ENCODE assay signal across 8 cellular contexts in the genomic region with DNA sequence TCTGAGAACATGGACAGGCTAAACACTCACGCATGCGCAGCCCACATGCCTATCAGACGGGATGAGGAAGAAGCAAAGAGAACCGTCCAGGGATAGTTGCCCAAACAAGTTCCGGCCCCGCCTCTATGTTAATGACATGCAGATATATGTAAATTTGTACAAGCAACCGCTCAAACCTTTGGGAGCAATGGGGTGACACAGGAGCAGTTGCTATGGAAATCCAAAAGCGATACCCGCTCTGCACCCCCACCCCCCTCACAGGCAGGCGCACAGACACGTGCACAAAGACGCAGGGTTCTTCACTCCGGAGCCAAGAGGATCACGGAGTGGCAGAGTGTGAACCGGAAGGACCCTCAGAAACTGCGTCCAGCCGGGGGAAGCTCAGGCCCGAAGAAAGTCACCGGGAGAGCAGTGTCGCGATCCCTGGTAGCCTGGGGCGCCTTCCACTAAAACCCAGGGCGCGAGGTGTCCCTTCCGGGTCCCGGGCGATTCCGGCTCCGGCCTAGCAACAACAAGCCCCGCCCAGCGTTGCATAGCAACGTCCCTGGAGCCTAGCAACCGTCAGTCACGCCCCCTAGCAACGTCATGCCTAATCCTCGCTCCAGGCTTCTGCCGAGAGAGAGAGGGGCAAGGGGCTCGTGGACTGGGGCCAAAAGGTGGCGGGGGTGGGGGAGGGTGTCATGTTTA. TPM values are rescaled to one million over a fixed set of nuclear protein-coding genes. Genes with fewer than 3 reads are reported as not detected.
A peak's percentile ranks its signal among the peaks of the same experiment; 100 is the strongest.
DNase-seq lines count a peak whose midpoint lies in the region; ATAC-seq and TF ChIP-seq lines count a peak whose summit lies in the region.

No MANE protein-coding gene starts in this region.

- peak; percentile 64 to 66 for ATAC-seq in CD4-positive, CD25-positive, alpha-beta regulatory T cell (ENCODE audit: low read depth in 2 of 2)
- peak; percentile 70 for ATAC-seq in GM19455 (IDR thresholded peaks at IDR 0.05; ENCODE audit: unreplicated experiment)
- peak; percentile 88 for ATAC-seq in Panc1

- H3K4me3 ChIP-seq in CD4-positive, CD25-positive, alpha-beta regulatory T cell (ENCODE audit: low read depth, low read length): peak overlapping the region; percentile 83
- H3K4me3 ChIP-seq in Panc1 (ENCODE audit: low read depth in 2 of 2, low read length in 2 of 2): peak overlapping the region; percentile 53 to 88
- H3K4me3 ChIP-seq in esophagus squamous epithelium: peak overlapping the region; percentile 41 to 80 (median 60)

- CTCF ChIA-PET in Panc1 (lab: Charles Lee): interaction anchor here (1.0 to 1.9 kb wide), 14 partner anchors 25 to 239 kb away, joined by 3 to 24 read pairs (median 6); no protein-coding TSS in a partner anchor

- intact Hi-C loops in Panc1 (cut with micrococcal nuclease; ENCODE audit: unreplicated experiment): loop anchor here (10.0 kb wide), 1 partner anchor 223 kb away; no protein-coding TSS in a partner anchor
- intact Hi-C loops in esophagus squamous epithelium (cut with DNase I): no loop called here

- peak; percentile 84 to 90 (median 86) for DNase-seq in CD4-positive, CD25-positive, alpha-beta regulatory T cell
- peak; percentile 63 for DNase-seq in HS-5 (ENCODE audit: low read depth)
- DNase-seq in Panc1 (ENCODE audit: low read depth, low spot score): peak; percentile 76
- peak; percentile 96 to 98 for DNase-seq in activated T-cell treated with anti-CD3 and anti-CD28 coated beads, Interleukin-2, amount 50 U/mL, for 48 hours
- DNase-seq in esophagus squamous epithelium (lab: John Stamatoyannopoulos, UW): peak; percentile 74
- DNase-seq in myocyte (ENCODE audit: low read depth): peak; percentile 89
- peak; percentile 92 for DNase-seq in stimulated activated CD8-positive, alpha-beta memory T cell treated with anti-CD3 and anti-CD28 coated beads, Interleukin-7, amount 100 ng/mL, for 24 hours (ENCODE audit: low read depth)

- peak in 1 of 4 donors; percentile 38 for TF ChIP-seq POLR2A in esophagus squamous epithelium (IDR thresholded peaks at IDR 0.05)

- POLR2A ChIA-PET in Panc1 (lab: Charles Lee): interaction anchor here (1.3 kb wide), 1 partner anchor 27 kb away, joined by 21 read pairs; no protein-coding TSS in a partner anchor

- 9 to 12% methylated on average over 11 to 19 of the region's 39 CpGs for WGBS in esophagus squamous epithelium, 2 donors

- no peaks in the 10 kb centered on the region for H3K36me3 Mint-ChIP-seq in CD4-positive, CD25-positive, alpha-beta regulatory T cell

- H3K27me3 ChIP-seq in CD4-positive, CD25-positive, alpha-beta regulatory T cell (ENCODE audit: control insufficient read depth, insufficient read depth, low read length): peaks cover 4% of the 10 kb centered on the region
- H3K27me3 ChIP-seq in Panc1 (ENCODE audit: control insufficient read depth, insufficient read depth, low read length) (no peaks in the 10 kb centered on the region), esophagus squamous epithelium (peaks cover 0 to 8% (median 0%) of the 10 kb centered on the region in 4 donors)

- peak overlapping the region; percentile 82 for H3K27ac ChIP-seq in CD4-positive, CD25-positive, alpha-beta regulatory T cell (ENCODE audit: insufficient read depth, low read length, poor library complexity, severe bottlenecking)
- H3K27ac ChIP-seq in Panc1 (ENCODE audit: low read length) (peak overlapping the region; percentile 86), esophagus squamous epithelium (peak overlapping the region; percentile 71 to 90 (median 82))

- peak overlapping the region; percentile 93 to 97 (median 96) for H3K27ac Mint-ChIP-seq in CD4-positive, CD25-positive, alpha-beta regulatory T cell

- TF ChIP-seq CTCF in Panc1 (IDR thresholded peaks at IDR 0.05): no peak
- peak in 1 of 6 experiments; percentile 10 for TF ChIP-seq CTCF in esophagus squamous epithelium (IDR thresholded peaks at IDR 0.05)

- H3K4me1 Mint-ChIP-seq in CD4-positive, CD25-positive, alpha-beta regulatory T cell: peaks cover 0 to 15% (median 7%) of the 10 kb centered on the region in 4 donors

- BruUV-seq in Panc1 (replicated peaks; lab: Mats Ljungman, UMichigan): no TSS peak

- in situ Hi-C loops in Panc1 (cut with HindIII; ENCODE audit: low pct_unique_long_range_greater_than_20kb, low sequenced_read_pairs): no loop called here

- H3K4me1 ChIP-seq in CD4-positive, CD25-positive, alpha-beta regulatory T cell (ENCODE audit: control insufficient read depth, insufficient read depth, low read length, poor library complexity, severe bottlenecking): peaks cover 19% of the 10 kb centered on the region
- H3K4me1 ChIP-seq in Panc1 (ENCODE audit: control insufficient read depth, insufficient read depth, low read length) (0 out of 2 replicates have a peak, but pooled peaks cover 15% of the 10 kb centered on the region), esophagus squamous epithelium (peaks cover 8 to 20% (median 11%) of the 10 kb centered on the region in 3 donors)

- no peaks in the 10 kb centered on the region for H3K27me3 Mint-ChIP-seq in CD4-positive, CD25-positive, alpha-beta regulatory T cell

- peaks cover 0 to 2% (median 0%) of the 10 kb centered on the region in 7 donors for H3K9me3 Mint-ChIP-seq in CD4-positive, CD25-positive, alpha-beta regulatory T cell

- H3K36me3 ChIP-seq in CD4-positive, CD25-positive, alpha-beta regulatory T cell (ENCODE audit: control insufficient read depth, insufficient read depth, low read length): no peaks in the 10 kb centered on the region
- no peaks in the 10 kb centered on the region for H3K36me3 ChIP-seq in Panc1 (ENCODE audit: control insufficient read depth, insufficient read depth, low read length)
- no peaks in the 10 kb centered on the region for H3K36me3 ChIP-seq in esophagus squamous epithelium

- H3K9me3 ChIP-seq in CD4-positive, CD25-positive, alpha-beta regulatory T cell (ENCODE audit: control insufficient read depth in 2 of 2, low read length in 2 of 2): no peaks in the 10 kb centered on the region
- no peaks in the 10 kb centered on the region for H3K9me3 ChIP-seq in Panc1 (ENCODE audit: control insufficient read depth, insufficient read depth, low read depth, low read length)
- no peaks in the 10 kb centered on the region for H3K9me3 ChIP-seq in esophagus squamous epithelium

- peak overlapping the region; percentile 84 to 94 (median 94) for H3K4me3 Mint-ChIP-seq in CD4-positive, CD25-positive, alpha-beta regulatory T cell

RNA-seq across cellular contexts. Expression of a gene that starts 24.1 kb away (rescaled TPM):
- 1.9 TPM for total RNA-seq in CD4-positive, CD25-positive, alpha-beta regulatory T cell
- under 1 TPM; 0.19 to 0.49 (median 0.31) TPM for polyA plus RNA-seq in CD4-positive, CD25-positive, alpha-beta regulatory T cell
- total RNA-seq in Panc1 (2021; ENCODE audit: unreplicated experiment): 34.8 TPM
- 31.5 TPM for polyA plus RNA-seq in Panc1 (2012; ENCODE audit: insufficient read length)
- total RNA-seq in esophagus squamous epithelium: 1 to 10 TPM in 2 of 4 donors, under 1 TPM in 2; 0.18 to 2.1 (median 0.86) TPM
- 15.8 and 20.2 TPM in 2 replicates for total RNA-seq in myocyte
- polyA plus RNA-seq in myocyte (2012): 49.9 TPM

RNA-seq across cellular contexts. Expression of a gene that starts 27.5 kb away (rescaled TPM):
- total RNA-seq in CD4-positive, CD25-positive, alpha-beta regulatory T cell: 1.1 TPM
- polyA plus RNA-seq in CD4-positive, CD25-positive, alpha-beta regulatory T cell: not detected
- total RNA-seq in Panc1 (2021; ENCODE audit: unreplicated experiment) (0.54 TPM), esophagus squamous epithelium (under 1 TPM in 3 of 4 donors, not detected in 1; 0.18 to 0.40 (median 0.38) TPM), myocyte (8.9 and 9.7 TPM in 2 replicates)
- 0.22 TPM for polyA plus RNA-seq in Panc1 (2012; ENCODE audit: insufficient read length)
- 4.7 TPM for polyA plus RNA-seq in myocyte (2012)

Comparison
In these comparisons a context has a peak if more than half of its experiments do, and no peak if none do; other contexts are left out.
1. Peak in every context shown above with its lines: DNase-seq, ATAC-seq, H3K4me3 ChIP-seq and H3K27ac ChIP-seq.